8 cellular contexts compared by ENCODE assay signal in genomic region chr10:72834183-72834825, GRCh38. TPM values are rescaled to one million over a fixed set of nuclear protein-coding genes. Genes with fewer than 3 reads are reported as not detected.
DNase-seq lines count a peak whose midpoint lies in the region; ATAC-seq and TF ChIP-seq lines count a peak whose summit lies in the region.

No MANE protein-coding gene starts in this region.

- no peaks in the 10 kb centered on the region for H3K27me3 Mint-ChIP-seq in T-helper 17 cell
- H3K27me3 Mint-ChIP-seq in endothelial cell (ENCODE audit: unreplicated experiment) = no peaks in the 10 kb centered on the region

- H3K9me3 ChIP-seq in T-helper 17 cell (ENCODE audit: control insufficient read depth, low read length, poor library complexity, severe bottlenecking) = no peaks in the 10 kb centered on the region
- no peaks in the 10 kb centered on the region for H3K9me3 ChIP-seq in vagina

- intact Hi-C loops in vagina (cut with DNase I) = loop anchor here (10.0 kb wide), 1 partner anchor 470 kb away; no protein-coding TSS in a partner anchor

- H3K27me3 ChIP-seq in mesendoderm (ENCODE audit: insufficient read depth, low read length, poor library complexity) (no peaks in the 10 kb centered on the region), vagina (no peaks in the 10 kb centered on the region)

- H2AK5ac ChIP-seq in mesendoderm (ENCODE audit: low read length) = no peak overlapping the region

- TF ChIP-seq POLR2A in vagina (IDR thresholded peaks at IDR 0.05) = no peak

- no peak overlapping the region for H3K18ac ChIP-seq in mesendoderm (ENCODE audit: low read length)

- H3K79me1 ChIP-seq in mesendoderm (ENCODE audit: low read length) = peaks cover 2% of the 10 kb centered on the region

- no peak overlapping the region for H3K23ac ChIP-seq in mesendoderm (ENCODE audit: low read length)

- no peak overlapping the region for H3K27ac Mint-ChIP-seq in T-helper 17 cell
- no peak overlapping the region for H3K27ac Mint-ChIP-seq in endothelial cell (ENCODE audit: unreplicated experiment)

- H2BK15ac ChIP-seq in mesendoderm (replicated peaks; ENCODE audit: low read depth) = no peak overlapping the region

- no peak overlapping the region for H3K27ac ChIP-seq in mesendoderm (ENCODE audit: low read depth, low read length)
- H3K27ac ChIP-seq in vagina = no peak overlapping the region

- peak; percentile 63 for TF ChIP-seq CTCF in endothelial cell (IDR thresholded peaks at IDR 0.05; ENCODE audit: unreplicated experiment)
- peak; percentile 42 to 78 (median 47) for TF ChIP-seq CTCF in vagina (IDR thresholded peaks at IDR 0.05)

- H3K4me1 Mint-ChIP-seq in T-helper 17 cell (peaks cover 7% of the 10 kb centered on the region), endothelial cell (ENCODE audit: unreplicated experiment) (peaks cover 26% of the 10 kb centered on the region)

- WGBS in mesendoderm (ENCODE audit: extremely low coverage, insufficient coverage, low lambda C conversion rate) = no CpG with 5 or more reads among the region's 5 CpGs

- H3K9ac ChIP-seq in mesendoderm (ENCODE audit: low read length) = no peak overlapping the region

- no peaks in the 10 kb centered on the region for H3K36me3 ChIP-seq in mesendoderm (ENCODE audit: control insufficient read depth, insufficient read depth, low read length)
- no peaks in the 10 kb centered on the region for H3K36me3 ChIP-seq in vagina

- peak; percentile 15 for DNase-seq in stimulated activated CD4-positive, alpha-beta T cell treated with anti-CD3 and anti-CD28 coated beads, Interleukin-15, amount 100 ng/mL, for 24 hours
- no peak for DNase-seq in stimulated activated CD4-positive, alpha-beta T cell treated with anti-CD3 and anti-CD28 coated beads, Interleukin-4, amount 100 ng/mL, for 4 hours
- DNase-seq in NCI-H1092 (lab: John Stamatoyannopoulos, UW) (peak; percentile 3), T-helper 17 cell (peak in 1 of 3 donors; percentile 13), endothelial cell (ENCODE audit: low spot score) (peak; percentile 41), mesendoderm (peak; percentile 68), vagina (ENCODE audit: extremely low spot score in 2 of 2) (no peak)

- H3K4me2 ChIP-seq in mesendoderm (ENCODE audit: low read length) = no peak overlapping the region

- H3K56ac ChIP-seq in mesendoderm (ENCODE audit: low read length) = no peak overlapping the region

- no peaks in the 10 kb centered on the region for H3K9me3 Mint-ChIP-seq in endothelial cell (ENCODE audit: unreplicated experiment)

- no peak overlapping the region for H4K8ac ChIP-seq in mesendoderm (ENCODE audit: low read depth, low read length)

- ATAC-seq in T-helper 17 cell = peak; percentile 60
- ATAC-seq in GM19467 (IDR thresholded peaks at IDR 0.05; ENCODE audit: unreplicated experiment) = no peak

- H3K4me3 Mint-ChIP-seq in T-helper 17 cell = no peak overlapping the region
- no peak overlapping the region for H3K4me3 Mint-ChIP-seq in endothelial cell (ENCODE audit: unreplicated experiment)

- peak overlapping the region; percentile 43 for H3K4ac ChIP-seq in mesendoderm (ENCODE audit: low read depth, low read length)

- H4K5ac ChIP-seq in mesendoderm (ENCODE audit: low read length) = no peak overlapping the region

- H3K4me1 ChIP-seq in mesendoderm (ENCODE audit: control insufficient read depth, low read depth, low read length) (no peaks in the 10 kb centered on the region), vagina (peaks cover 13% of the 10 kb centered on the region)

- peaks cover 1% of the 10 kb centered on the region for H3K36me3 Mint-ChIP-seq in T-helper 17 cell (ENCODE audit: low read depth)
- H3K36me3 Mint-ChIP-seq in endothelial cell (ENCODE audit: low read depth, unreplicated experiment) = no peaks in the 10 kb centered on the region

- no peak overlapping the region for H2BK5ac ChIP-seq in mesendoderm (ENCODE audit: low read length)

- H2BK120ac ChIP-seq in mesendoderm (ENCODE audit: low read depth, low read length) = no peak overlapping the region

- no peaks in the 10 kb centered on the region for H3K79me2 ChIP-seq in mesendoderm (ENCODE audit: control insufficient read depth, insufficient read depth, low read length)

- no peak overlapping the region for H3K4me3 ChIP-seq in mesendoderm (ENCODE audit: low read length)
- H3K4me3 ChIP-seq in vagina = no peak overlapping the region

RNA-seq across cellular contexts. Expression of gene OIT3, which starts 59.2 kb away (rescaled TPM):
- total RNA-seq in T-helper 17 cell (under 1 TPM in 1 of 2 donors, not detected in 1; 0.13 TPM), endothelial cell (ENCODE audit: unreplicated experiment) (5.5 TPM), vagina (not detected)
- polyA plus RNA-seq in mesendoderm (2013, experiment 1 of 2) = not detected
- polyA plus RNA-seq in mesendoderm (2013, experiment 2 of 2) = not detected

Comparison
In these comparisons a context has a peak if more than half of its experiments do, and no peak if none do; other contexts are left out.
1. DNase-seq: peak in stimulated activated CD4-positive, alpha-beta T cell treated with anti-CD3 and anti-CD28 coated beads, Interleukin-15, amount 100 ng/mL, for 24 hours (single experiment), NCI-H1092 (single experiment), endothelial cell (single experiment) and mesendoderm (single experiment); none in stimulated activated CD4-positive, alpha-beta T cell treated with anti-CD3 and anti-CD28 coated beads, Interleukin-4, amount 100 ng/mL, for 4 hours (0 of 2) and vagina (0 of 2).